In genomic region chr19:40717880-40718773, GRCh38 we compare ENCODE assay signal across 8 cellular contexts. TPM values are rescaled to one million over a fixed set of nuclear protein-coding genes. Genes with fewer than 3 reads are reported as not detected.
DNase-seq lines count a peak whose midpoint lies in the region; ATAC-seq and TF ChIP-seq lines count a peak whose summit lies in the region.

No MANE protein-coding gene starts in this region.

- no peaks in the 10 kb centered on the region for H3K27me3 ChIP-seq in SJSA1 (replicated peaks)
- no peaks in the 10 kb centered on the region for H3K27me3 ChIP-seq in esophagus muscularis mucosa
- H3K27me3 ChIP-seq in neuronal stem cell (ENCODE audit: control insufficient read depth in 3 of 3, insufficient read depth in 3 of 3, low read depth in 1 of 3, low read length in 3 of 3) = no peaks in the 10 kb centered on the region

- peak in 1 of 2 experiments; percentile 11 for DNase-seq in SJSA1 (ENCODE audit: low read depth in 1 of 2, low spot score in 2 of 2)
- DNase-seq in esophagus muscularis mucosa (ENCODE audit: extremely low spot score) = no peak
- DNase-seq in neuronal stem cell (ENCODE audit: low spot score) = no peak
- no peak for DNase-seq in NCI-H774 (lab: John Stamatoyannopoulos, UW)
- DNase-seq in NCI-H2171 treated with DMSO at 0.1 percent for 48 hours (lab: John Stamatoyannopoulos, UW) = no peak

- intact Hi-C loops in esophagus muscularis mucosa (cut with DNase I) = loop anchor here (2.0 kb wide), 1 partner anchor 31 kb away; no protein-coding TSS in a partner anchor

- no peak overlapping the region for H3K23ac ChIP-seq in neuronal stem cell (ENCODE audit: low read depth, low read length, poor library complexity)

- no peak overlapping the region for H2AFZ ChIP-seq in neuronal stem cell (ENCODE audit: low read length)

- H2AK5ac ChIP-seq in neuronal stem cell (ENCODE audit: low read depth, low read length) = peak overlapping the region; percentile 61

- ATAC-seq in HG02571 (IDR thresholded peaks at IDR 0.05; ENCODE audit: unreplicated experiment) = no peak
- ATAC-seq in HG02938 (IDR thresholded peaks at IDR 0.05; ENCODE audit: unreplicated experiment) = no peak

- no peak overlapping the region for H3K18ac ChIP-seq in neuronal stem cell (ENCODE audit: low read length)

- WGBS in esophagus muscularis mucosa = 31% methylated on average over 11 of the region's 20 CpGs
- no CpG with 5 or more reads among the region's 20 CpGs for WGBS in neuronal stem cell (ENCODE audit: extremely low coverage in 2 of 2, insufficient read length in 2 of 2, insufficient replicate concordance in 1 of 2), 2 donors

- H3K9me3 ChIP-seq in SJSA1 (replicated peaks) (no peaks in the 10 kb centered on the region), esophagus muscularis mucosa (no peaks in the 10 kb centered on the region), neuronal stem cell (replicated peaks in 1 of 2; ENCODE audit: control insufficient read depth in 2 of 2, insufficient read depth in 1 of 2, low read depth in 1 of 2, low read length in 2 of 2) (no peaks in the 10 kb centered on the region)

- TF ChIP-seq POLR2A in esophagus muscularis mucosa (IDR thresholded peaks at IDR 0.05; ENCODE audit: low read depth) = no peak

- H3K36me3 ChIP-seq in SJSA1 (no peaks in the 10 kb centered on the region), esophagus muscularis mucosa (peaks cover 0 to 19% (median 7%) of the 10 kb centered on the region in 4 donors), neuronal stem cell (replicated peaks in 1 of 2; ENCODE audit: control insufficient read depth in 2 of 2, insufficient read depth in 2 of 2, low read length in 2 of 2) (peaks cover 6 to 25% of the 10 kb centered on the region in 2 donors)

- TF ChIP-seq CTCF in GM12875 (IDR thresholded peaks at IDR 0.05; ENCODE audit: borderline replicate concordance, insufficient read depth, low read depth, low read length) (no peak), esophagus muscularis mucosa (IDR thresholded peaks at IDR 0.05) (no peak)

- H3K4me1 ChIP-seq in SJSA1 (replicated peaks) = peaks cover 37% of the 10 kb centered on the region
- H3K4me1 ChIP-seq in esophagus muscularis mucosa = peaks cover 37 to 87% (median 82%) of the 10 kb centered on the region in 4 donors
- H3K4me1 ChIP-seq in neuronal stem cell (ENCODE audit: control insufficient read depth in 2 of 2, insufficient read depth in 1 of 2, low read depth in 1 of 2, low read length in 2 of 2) = peaks cover 21 to 25% of the 10 kb centered on the region in 2 donors

- no peak for TF ChIP-seq EP300 in esophagus muscularis mucosa (IDR thresholded peaks at IDR 0.05)

- H3K27ac ChIP-seq in SJSA1 (peak overlapping the region; percentile 93; the same call in 1 of the 2 replicates), esophagus muscularis mucosa (replicated peaks in 1 of 4) (peak overlapping the region; percentile 95 to 99 (median 98)), neuronal stem cell (replicated peaks; ENCODE audit: low read length) (no peak overlapping the region)

- H3K79me1 ChIP-seq in neuronal stem cell (ENCODE audit: low read depth, low read length) = peaks cover 21% of the 10 kb centered on the region

- no peak overlapping the region for H3K4ac ChIP-seq in neuronal stem cell (ENCODE audit: low read length)

- peak overlapping the region; percentile 71 for H3K4me3 ChIP-seq in GM12875 (ENCODE audit: low read depth, low read length)
- H3K4me3 ChIP-seq in SJSA1 = peak overlapping the region; percentile 78
- H3K4me3 ChIP-seq in esophagus muscularis mucosa = peak overlapping the region; percentile 73 to 92 (median 78)
- H3K4me3 ChIP-seq in neuronal stem cell (ENCODE audit: low read length in 2 of 2) = peak overlapping the region; percentile 66 to 80

- H3K4me2 ChIP-seq in neuronal stem cell (ENCODE audit: insufficient read depth, low read length, poor library complexity, severe bottlenecking) = peak overlapping the region; percentile 97

- H2BK5ac ChIP-seq in neuronal stem cell (ENCODE audit: low read length) = no peak overlapping the region

- H4K91ac ChIP-seq in neuronal stem cell (ENCODE audit: low read depth, low read length, poor library complexity) = no peak overlapping the region

- H2BK120ac ChIP-seq in neuronal stem cell (ENCODE audit: low read depth, low read length) = no peak overlapping the region

- no peak overlapping the region for H2BK12ac ChIP-seq in neuronal stem cell (ENCODE audit: low read length)

- no peak overlapping the region for H2BK15ac ChIP-seq in neuronal stem cell (ENCODE audit: low read length)

- no peak overlapping the region for H4K8ac ChIP-seq in neuronal stem cell (ENCODE audit: low read depth, low read length)

- H3K9ac ChIP-seq in neuronal stem cell (ENCODE audit: low read depth, low read length, poor library complexity) = peak overlapping the region; percentile 70

- no peak overlapping the region for H3K14ac ChIP-seq in neuronal stem cell (ENCODE audit: low read length)

RNA-seq across cellular contexts. Expression of gene ITPKC, which starts 1.2 kb away (rescaled TPM):
- 5.4 and 5.7 TPM in 2 replicates for total RNA-seq in SJSA1 (2014; rRNA removed; shearing (Covaris generic))
- total RNA-seq in esophagus muscularis mucosa = 100 to 1,000 TPM in 1 of 4 donors, 10 to 100 TPM in 3; 28.7 to 123 (median 33.3) TPM
- 4.7 TPM for polyA plus RNA-seq in neuronal stem cell (2013, experiment 1 of 2)
- 4.7 TPM for polyA plus RNA-seq in neuronal stem cell (2013, experiment 2 of 2)

RNA-seq across cellular contexts. Expression of gene COQ8B, which starts 1.4 kb away (rescaled TPM):
- total RNA-seq in SJSA1 (2014; rRNA removed; shearing (Covaris generic)) = 29.2 and 83.7 TPM in 2 replicates
- 10 to 100 TPM; 34.5 to 57.7 (median 45.3) TPM for total RNA-seq in esophagus muscularis mucosa
- 29.0 TPM for polyA plus RNA-seq in neuronal stem cell (2013, experiment 1 of 2)
- polyA plus RNA-seq in neuronal stem cell (2013, experiment 2 of 2) = 28.4 TPM

RNA-seq across cellular contexts. Expression of gene NUMBL, which starts 27.7 kb away (rescaled TPM):
- total RNA-seq in SJSA1 (2014; rRNA removed; shearing (Covaris generic)) = 14.7 and 28.6 TPM in 2 replicates
- total RNA-seq in esophagus muscularis mucosa = 10 to 100 TPM; 28.2 to 51.7 (median 41.5) TPM
- 17.1 TPM for polyA plus RNA-seq in neuronal stem cell (2013, experiment 1 of 2)
- 16.9 TPM for polyA plus RNA-seq in neuronal stem cell (2013, experiment 2 of 2)

RNA-seq across cellular contexts. Expression of gene ACTMAP, which starts 32.1 kb away (rescaled TPM):
- total RNA-seq in SJSA1 (2014; rRNA removed; shearing (Covaris generic)) = 0.25 and 0.39 TPM in 2 replicates
- 1 to 10 TPM; 1.7 to 4.6 (median 3.7) TPM for total RNA-seq in esophagus muscularis mucosa
- 12.8 TPM for polyA plus RNA-seq in neuronal stem cell (2013, experiment 1 of 2)
- polyA plus RNA-seq in neuronal stem cell (2013, experiment 2 of 2) = 13.2 TPM

RNA-seq across cellular contexts. Expression of gene SNRPA, which starts 32.9 kb away (rescaled TPM):
- 61.4 and 80.2 TPM in 2 replicates for total RNA-seq in SJSA1 (2014; rRNA removed; shearing (Covaris generic))
- total RNA-seq in esophagus muscularis mucosa = 10 to 100 TPM; 47.3 to 69.1 (median 57.6) TPM
- polyA plus RNA-seq in neuronal stem cell (2013, experiment 1 of 2) = 346 TPM
- 347 TPM for polyA plus RNA-seq in neuronal stem cell (2013, experiment 2 of 2)
